31 cellular contexts compared by ENCODE assay signal in genomic region chr7:74560081-74560719, GRCh38.
"Had no signal": no experiment of that assay in that cellular context is flagged by ENCODE, and none has a peak within 500 bp of the region (broad histone marks: within the 10 kb centered on the region; RNA-seq: fewer than 3 reads in every experiment).

No MANE protein-coding gene starts in this region.

- H3K27me3 ChIP-seq: ascending aorta, breast epithelium, cardiac muscle cell, colonic mucosa, esophagus squamous epithelium, gastroesophageal sphincter, heart right ventricle had no signal

- H3K4me3 ChIP-seq: ascending aorta, breast epithelium, cardiac muscle cell, colonic mucosa, esophagus squamous epithelium, gastroesophageal sphincter, heart right ventricle had no signal

- H3K36me3 ChIP-seq: breast epithelium, colonic mucosa had no signal

- H3K36me3 Mint-ChIP-seq: activated naive CD4-positive, alpha-beta T cell treated with anti-CD3 and anti-CD28 coated beads, Interleukin-2, amount 10 ng/mL, durations not matched to agents 7 days and 5 days; activated naive CD4-positive, alpha-beta T cell treated with anti-CD3 and anti-CD28 coated beads, Interleukin-2, amount 50 U/mL, for 72 hours; activated naive CD8-positive, alpha-beta T cell treated with anti-CD3 and anti-CD28 coated beads, Interleukin-2, amount 10 ng/mL, durations not matched to agents 7 days and 5 days had no signal

- H3K4me3 Mint-ChIP-seq: activated CD4-positive, alpha-beta memory T cell treated with anti-CD3 and anti-CD28 coated beads, Interleukin-2, amount 10 ng/mL, durations not matched to agents 7 days and 5 days; activated CD4-positive, alpha-beta T cell treated with anti-CD3 and anti-CD28 coated beads, Interleukin-2, amount 10 ng/mL, durations not matched to agents 7 days and 5 days; activated naive CD4-positive, alpha-beta T cell treated with anti-CD3 and anti-CD28 coated beads, Interleukin-2, amount 10 ng/mL, durations not matched to agents 7 days and 5 days; activated naive CD8-positive, alpha-beta T cell treated with anti-CD3 and anti-CD28 coated beads, Interleukin-2, amount 10 ng/mL, durations not matched to agents 7 days and 5 days; activated T-cell treated with anti-CD3 and anti-CD28 coated beads, Interleukin-2, amount 50 U/mL, for 24 hours; activated T-cell treated with anti-CD3 and anti-CD28 coated beads, Interleukin-2, amount 50 U/mL, for 72 hours; brain; T-helper 17 cell; T-helper 2 cell treated with Interferon-gamma antibody and Interleukin-4, amounts not matched to agents 5 μg/mL and 100 μg/mL, for 36 hours had no signal

- H3K27ac Mint-ChIP-seq: activated CD4-positive, alpha-beta memory T cell treated with anti-CD3 and anti-CD28 coated beads, Interleukin-2, amount 10 ng/mL, durations not matched to agents 7 days and 5 days; activated CD4-positive, alpha-beta T cell treated with anti-CD3 and anti-CD28 coated beads, Interleukin-2, amount 10 ng/mL, durations not matched to agents 7 days and 5 days; activated naive CD4-positive, alpha-beta T cell treated with anti-CD3 and anti-CD28 coated beads, Interleukin-2, amount 10 ng/mL, durations not matched to agents 7 days and 5 days; activated naive CD4-positive, alpha-beta T cell treated with anti-CD3 and anti-CD28 coated beads, Interleukin-2, amount 50 U/mL, for 72 hours; activated naive CD8-positive, alpha-beta T cell treated with anti-CD3 and anti-CD28 coated beads, Interleukin-2, amount 10 ng/mL, durations not matched to agents 7 days and 5 days; activated T-cell treated with anti-CD3 and anti-CD28 coated beads, Interleukin-2, amount 50 U/mL, for 24 hours; activated T-cell treated with anti-CD3 and anti-CD28 coated beads, Interleukin-2, amount 50 U/mL, for 72 hours; brain; T-helper 17 cell; T-helper 2 cell treated with Interferon-gamma antibody and Interleukin-4, amounts not matched to agents 5 μg/mL and 100 μg/mL, for 36 hours had no signal

- H3K4me1 ChIP-seq: ascending aorta, breast epithelium, colonic mucosa, gastroesophageal sphincter, heart right ventricle had no signal

- H3K9me3 ChIP-seq: ascending aorta, breast epithelium, colonic mucosa, esophagus squamous epithelium, gastroesophageal sphincter, heart right ventricle had no signal

- DNase-seq: activated CD4-positive, alpha-beta memory T cell treated with anti-CD3 and anti-CD28 coated beads, Interleukin-2, amount 10 ng/mL, durations not matched to agents 7 days and 5 days; activated CD4-positive, alpha-beta T cell treated with anti-CD3 and anti-CD28 coated beads for 1 hour; activated CD4-positive, alpha-beta T cell treated with anti-CD3 and anti-CD28 coated beads for 4 hours; activated CD4-positive, alpha-beta T cell treated with anti-CD3 and anti-CD28 coated beads, Interleukin-2, amount 10 ng/mL, durations not matched to agents 7 days and 5 days; activated CD4-positive, alpha-beta T cell treated with anti-CD3 and anti-CD28 coated beads, Interleukin-2, amount 50 U/mL, for 4 hours; activated CD8-positive, alpha-beta memory T cell treated with anti-CD3 and anti-CD28 coated beads, Interleukin-2, amount 50 U/mL, for 48 hours; activated gamma-delta T cell; activated naive CD4-positive, alpha-beta T cell; activated naive CD4-positive, alpha-beta T cell treated with anti-CD3 and anti-CD28 coated beads, Interleukin-2, amount 10 ng/mL, durations not matched to agents 7 days and 5 days; activated naive CD8-positive, alpha-beta T cell treated with anti-CD3 and anti-CD28 coated beads, Interleukin-2, amount 10 ng/mL, durations not matched to agents 7 days and 5 days; activated T-cell treated with anti-CD3 and anti-CD28 coated beads for 4 hours; activated T-cell treated with anti-CD3 and anti-CD28 coated beads, Interleukin-2, amount 50 U/mL, for 24 hours; activated T-cell treated with anti-CD3 and anti-CD28 coated beads, Interleukin-2, amount 50 U/mL, for 72 hours; central memory CD4-positive, alpha-beta T cell; cerebellar nuclear complex; colonic mucosa; effector CD8-positive, alpha-beta T cell; esophagus squamous epithelium; foreskin melanocyte; heart right ventricle; T-helper 1 cell; T-helper 17 cell; T1000 had no signal

- H3K9me3 Mint-ChIP-seq: activated CD4-positive, alpha-beta memory T cell treated with anti-CD3 and anti-CD28 coated beads, Interleukin-2, amount 10 ng/mL, durations not matched to agents 7 days and 5 days; activated CD4-positive, alpha-beta T cell treated with anti-CD3 and anti-CD28 coated beads, Interleukin-2, amount 10 ng/mL, durations not matched to agents 7 days and 5 days; activated naive CD4-positive, alpha-beta T cell treated with anti-CD3 and anti-CD28 coated beads, Interleukin-2, amount 10 ng/mL, durations not matched to agents 7 days and 5 days; activated naive CD4-positive, alpha-beta T cell treated with anti-CD3 and anti-CD28 coated beads, Interleukin-2, amount 50 U/mL, for 72 hours; activated naive CD8-positive, alpha-beta T cell treated with anti-CD3 and anti-CD28 coated beads, Interleukin-2, amount 10 ng/mL, durations not matched to agents 7 days and 5 days; activated T-cell treated with anti-CD3 and anti-CD28 coated beads, Interleukin-2, amount 50 U/mL, for 24 hours; activated T-cell treated with anti-CD3 and anti-CD28 coated beads, Interleukin-2, amount 50 U/mL, for 72 hours; brain; T-helper 2 cell treated with Interferon-gamma antibody and Interleukin-4, amounts not matched to agents 5 μg/mL and 100 μg/mL, for 36 hours had no signal

- H3K4me1 Mint-ChIP-seq: activated CD4-positive, alpha-beta memory T cell treated with anti-CD3 and anti-CD28 coated beads, Interleukin-2, amount 10 ng/mL, durations not matched to agents 7 days and 5 days; activated CD4-positive, alpha-beta T cell treated with anti-CD3 and anti-CD28 coated beads, Interleukin-2, amount 10 ng/mL, durations not matched to agents 7 days and 5 days; activated naive CD4-positive, alpha-beta T cell treated with anti-CD3 and anti-CD28 coated beads, Interleukin-2, amount 10 ng/mL, durations not matched to agents 7 days and 5 days; brain; T-helper 17 cell had no signal

- ATAC-seq: activated naive CD4-positive, alpha-beta T cell treated with anti-CD3 and anti-CD28 coated beads, Interleukin-2, amount 50 U/mL, for 72 hours; activated T-cell treated with anti-CD3 and anti-CD28 coated beads, Interleukin-2, amount 50 U/mL, for 72 hours; gastroesophageal sphincter; T-helper 17 cell had no signal

- H3K27ac ChIP-seq: ascending aorta, breast epithelium, cardiac muscle cell, colonic mucosa, epithelial cell of prostate, esophagus squamous epithelium, gastroesophageal sphincter, heart right ventricle had no signal

- H3K27me3 Mint-ChIP-seq: activated CD4-positive, alpha-beta memory T cell treated with anti-CD3 and anti-CD28 coated beads, Interleukin-2, amount 10 ng/mL, durations not matched to agents 7 days and 5 days; activated CD4-positive, alpha-beta T cell treated with anti-CD3 and anti-CD28 coated beads, Interleukin-2, amount 10 ng/mL, durations not matched to agents 7 days and 5 days; activated naive CD4-positive, alpha-beta T cell treated with anti-CD3 and anti-CD28 coated beads, Interleukin-2, amount 10 ng/mL, durations not matched to agents 7 days and 5 days; activated naive CD8-positive, alpha-beta T cell treated with anti-CD3 and anti-CD28 coated beads, Interleukin-2, amount 10 ng/mL, durations not matched to agents 7 days and 5 days; activated T-cell treated with anti-CD3 and anti-CD28 coated beads, Interleukin-2, amount 50 U/mL, for 24 hours; brain; T-helper 17 cell had no signal
